ENCODE assay signal across 26 cellular contexts in genomic region chr4:145283909-145284308, GRCh38.
"Had no signal": no experiment of that assay in that cellular context is flagged by ENCODE, and none has a peak within 500 bp of the region (broad histone marks: within the 10 kb centered on the region; RNA-seq: fewer than 3 reads in every experiment).

No MANE protein-coding gene starts in this region.

- FAIRE-seq: astrocyte, colon had no signal

- H3K27me3 ChIP-seq: brain microvascular endothelial cell, cardiac muscle cell had no signal

- H3K4me3 ChIP-seq: cardiac muscle cell, SK-N-MC had no signal

- DNase-seq: activated CD4-positive, alpha-beta memory T cell treated with anti-CD3 and anti-CD28 coated beads, Interleukin-2, amount 10 ng/mL, durations not matched to agents 7 days and 5 days; activated CD4-positive, alpha-beta T cell treated with anti-CD3 and anti-CD28 coated beads, Interleukin-2, amount 10 ng/mL, durations not matched to agents 7 days and 5 days; activated CD4-positive, CD25-positive, alpha-beta regulatory T cell; activated gamma-delta T cell; activated naive CD4-positive, alpha-beta T cell treated with anti-CD3 and anti-CD28 coated beads for 36 hours; activated T-cell treated with anti-CD3 and anti-CD28 coated beads for 4 hours; activated T-cell treated with anti-CD3 and anti-CD28 coated beads, Interleukin-2, amount 50 U/mL, for 48 hours; amygdala; brain microvascular endothelial cell; cerebellar nuclear complex; NCI-H1048; NCI-H146; NCI-H187 treated with DMSO at 0.1 percent for 48 hours; NCI-H2081 treated with DMSO at 0.1 percent for 48 hours; NCI-H446; NCI-H524; NCI-H748 treated with DMSO at 0.1 percent for 48 hours; RPMI8226; T-cell; T-helper 2 cell; T1000 had no signal

- H3K36me3 ChIP-seq: brain microvascular endothelial cell, cardiac muscle cell had no signal

- H3K27ac ChIP-seq: brain microvascular endothelial cell, cardiac muscle cell, SK-N-MC, VCaP had no signal
